1 cellular context compared by ENCODE assay signal in genomic region chr2:237421542-237422047, GRCh38.
TF ChIP-seq lines count a peak whose summit lies in the region.

No MANE protein-coding gene starts in this region.

TF ChIP-seq in HepG2, 621 proteins besides CTCF, POLR2A, EP300 and RAD21 (continued from another document and continues in another):
- no peak for TF ChIP-seq POGK (CRISPR knock-in tag; conservative IDR thresholded peaks at IDR 0.05)
- TF ChIP-seq JARID2 (CRISPR knock-in tag; IDR thresholded peaks at IDR 0.05; ENCODE audit: insufficient replicate concordance) = no peak
- no peak for TF ChIP-seq RXRA (CRISPR knock-in tag; IDR thresholded peaks at IDR 0.05)
- TF ChIP-seq ZNF691 (CRISPR knock-in tag; IDR thresholded peaks at IDR 0.05; ENCODE audit: borderline replicate concordance, low read depth) = no peak
- no peak for TF ChIP-seq RFXAP (CRISPR knock-in tag; IDR thresholded peaks at IDR 0.05; ENCODE audit: borderline replicate concordance)
- 0 out of 2 replicates have a peak, but pooled peaks have one; percentile 20 for TF ChIP-seq ELF3 (CRISPR knock-in tag; IDR thresholded peaks at IDR 0.05)
- no peak for TF ChIP-seq ZNF557 (CRISPR knock-in tag; IDR thresholded peaks at IDR 0.05)
- no peak for TF ChIP-seq SIN3A (IDR thresholded peaks at IDR 0.05; ENCODE audit: borderline replicate concordance, low read depth, low read length)
- TF ChIP-seq ZMYM4 (CRISPR knock-in tag; IDR thresholded peaks at IDR 0.05) = peak; percentile 57; the same call in 1 of the 2 replicates
- TF ChIP-seq ZFX (CRISPR knock-in tag; IDR thresholded peaks at IDR 0.05; ENCODE audit: low read depth) = peak; percentile 28; the same call in 1 of the 2 replicates
- no peak for TF ChIP-seq NR2C2 (CRISPR knock-in tag; IDR thresholded peaks at IDR 0.05; ENCODE audit: borderline replicate concordance)
- TF ChIP-seq ZSCAN30 (CRISPR knock-in tag; IDR thresholded peaks at IDR 0.05) = no peak
- TF ChIP-seq DMTF1 (CRISPR knock-in tag; IDR thresholded peaks at IDR 0.05) = 0 out of 2 replicates have a peak, but pooled peaks have one; percentile 9
- no peak for TF ChIP-seq TRIM22 (IDR thresholded peaks at IDR 0.05)
- no peak for TF ChIP-seq PHF21A (CRISPR knock-in tag; IDR thresholded peaks at IDR 0.05)
- no peak for TF ChIP-seq MBNL3 (CRISPR knock-in tag; conservative IDR thresholded peaks at IDR 0.05)
- TF ChIP-seq FOXM1 (CRISPR knock-in tag; IDR thresholded peaks at IDR 0.05) = no peak
- TF ChIP-seq IKZF4 (CRISPR knock-in tag; IDR thresholded peaks at IDR 0.05; ENCODE audit: borderline replicate concordance, low read depth, not compliant biosample characterization) = no peak
- TF ChIP-seq TAF15 (IDR thresholded peaks at IDR 0.05; ENCODE audit: low read depth, low read length, poor library complexity, severe bottlenecking) = no peak
- TF ChIP-seq RFX5 (IDR thresholded peaks at IDR 0.05; ENCODE audit: low read depth, low read length) = no peak
- no peak for TF ChIP-seq MTF2 (CRISPR knock-in tag; IDR thresholded peaks at IDR 0.05; ENCODE audit: borderline replicate concordance)
- no peak for TF ChIP-seq BRF2 (CRISPR knock-in tag; IDR thresholded peaks at IDR 0.05)
- no peak for TF ChIP-seq ZMYM2 (CRISPR knock-in tag; IDR thresholded peaks at IDR 0.05)
- TF ChIP-seq ETV5 (CRISPR knock-in tag; IDR thresholded peaks at IDR 0.05; ENCODE audit: borderline replicate concordance) = peak; percentile 41; the same call in 1 of the 2 replicates
- no peak for TF ChIP-seq ZNF768 (CRISPR knock-in tag; IDR thresholded peaks at IDR 0.05)
- TF ChIP-seq ZFAT (CRISPR knock-in tag; conservative IDR thresholded peaks at IDR 0.05) = no peak
- TF ChIP-seq MXD1 (CRISPR knock-in tag; IDR thresholded peaks at IDR 0.05) = no peak
- no peak for TF ChIP-seq THRA (CRISPR knock-in tag; IDR thresholded peaks at IDR 0.05; ENCODE audit: borderline replicate concordance)
- TF ChIP-seq CENPBD1 (CRISPR knock-in tag; IDR thresholded peaks at IDR 0.05; ENCODE audit: borderline replicate concordance, low read depth) = no peak
- no peak for TF ChIP-seq ZNF639 (CRISPR knock-in tag; conservative IDR thresholded peaks at IDR 0.05)
- TF ChIP-seq ZNF230 (CRISPR knock-in tag; IDR thresholded peaks at IDR 0.05) = no peak
- TF ChIP-seq MIER3 (CRISPR knock-in tag; IDR thresholded peaks at IDR 0.05; ENCODE audit: borderline replicate concordance) = no peak
- TF ChIP-seq LRRFIP1 (CRISPR knock-in tag; conservative IDR thresholded peaks at IDR 0.05) = no peak
- 0 out of 2 replicates have a peak, but pooled peaks have one; percentile 18 for TF ChIP-seq ARID5B (CRISPR knock-in tag; IDR thresholded peaks at IDR 0.05)
- TF ChIP-seq ZBTB25 (CRISPR knock-in tag; IDR thresholded peaks at IDR 0.05) = no peak
- no peak for TF ChIP-seq CC2D1A (CRISPR knock-in tag; IDR thresholded peaks at IDR 0.05)
- TF ChIP-seq CBX5 (CRISPR knock-in tag; IDR thresholded peaks at IDR 0.05; ENCODE audit: borderline replicate concordance) = no peak
